8 cellular contexts compared by ENCODE assay signal in genomic region chr4:185839204-185839712, GRCh38. TPM values are rescaled to one million over a fixed set of nuclear protein-coding genes. Genes with fewer than 3 reads are reported as not detected.
DNase-seq lines count a peak whose midpoint lies in the region; ATAC-seq and TF ChIP-seq lines count a peak whose summit lies in the region.

No MANE protein-coding gene starts in this region.

- no peak overlapping the region for H2BK20ac ChIP-seq in H9 (ENCODE audit: low read depth, low read length, poor library complexity, severe bottlenecking)

- H3K4me2 ChIP-seq in H9 (ENCODE audit: insufficient read depth, insufficient read length, low read length), result peak overlapping the region; percentile 19

- no peak overlapping the region for H3K4me3 Mint-ChIP-seq in H9

- H3K36me3 Mint-ChIP-seq in H9 (ENCODE audit: insufficient read depth in 1 of 3, low read depth in 3 of 3), result peaks cover 0 to 15% (median 10%) of the 10 kb centered on the region in 3 experiments; a peak in 4 of 7 replicates

- DNase-seq in H9 (peak; percentile 90), adrenal gland (peak; percentile 62 to 87 (median 78)), hepatic stellate cell (ENCODE audit: low spot score) (peak; percentile 77)

- no peak overlapping the region for H4K5ac ChIP-seq in H9 (ENCODE audit: insufficient read length, low read depth, low read length)

- H3K79me1 ChIP-seq in H9 (ENCODE audit: insufficient read depth, low read depth, low read length, poor library complexity, severe bottlenecking), result no peaks in the 10 kb centered on the region

- no peaks in the 10 kb centered on the region for H3K36me3 ChIP-seq in adrenal gland (replicated peaks in 1 of 2)

- no peak for ATAC-seq in GM18873 (IDR thresholded peaks at IDR 0.05; ENCODE audit: low FRiP score, unreplicated experiment)
- no peak for ATAC-seq in GM18519 (IDR thresholded peaks at IDR 0.05; ENCODE audit: low FRiP score, unreplicated experiment)
- ATAC-seq in GM19328 (IDR thresholded peaks at IDR 0.05; ENCODE audit: unreplicated experiment), result no peak
- no peak for ATAC-seq in HG03175 (IDR thresholded peaks at IDR 0.05; ENCODE audit: unreplicated experiment)

- H3K79me2 ChIP-seq in H9 (ENCODE audit: insufficient read depth, low read length), result no peaks in the 10 kb centered on the region

- no peak overlapping the region for H3K4ac ChIP-seq in H9 (ENCODE audit: low read depth, low read length)

- peak overlapping the region; percentile 88 for H3K56ac ChIP-seq in H9 (ENCODE audit: insufficient read length, low read depth, low read length)

- H3K4me3 ChIP-seq in adrenal gland (no peak overlapping the region), skin epidermis (no peak overlapping the region)

- no peak overlapping the region for H2AK5ac ChIP-seq in H9 (ENCODE audit: insufficient read length, low read length)

- H3K4me1 ChIP-seq in H9 (ENCODE audit: insufficient read depth, low read length) (peaks cover 26% of the 10 kb centered on the region; the same call in 1 of the 2 replicates), adrenal gland (replicated peaks in 1 of 2) (peaks cover 15 to 39% of the 10 kb centered on the region in 2 donors)

- H3K18ac ChIP-seq in H9 (ENCODE audit: insufficient read length, low read depth, low read length), result no peak overlapping the region

- H4K20me1 ChIP-seq in H9 (ENCODE audit: control insufficient read depth, insufficient read depth, insufficient read length), result no peaks in the 10 kb centered on the region

- H3K9ac ChIP-seq in H9 (ENCODE audit: extremely low read depth, insufficient read length, low read length), result no peak overlapping the region

- H3K4me1 Mint-ChIP-seq in H9, result peaks cover 21 to 33% of the 10 kb centered on the region in 2 experiments

- no peak overlapping the region for H2BK120ac ChIP-seq in H9 (ENCODE audit: low read depth, low read length, poor library complexity, severe bottlenecking)

- H3K27me3 ChIP-seq in H9 (ENCODE audit: insufficient read depth, low read length) (no peaks in the 10 kb centered on the region), adrenal gland (no peaks in the 10 kb centered on the region)

- no peak overlapping the region for H3K14ac ChIP-seq in H9 (ENCODE audit: insufficient read depth, low read length)

- H3K23ac ChIP-seq in H9 (ENCODE audit: insufficient read length, low read depth, low read length), result no peak overlapping the region

- no peaks in the 10 kb centered on the region for H3K23me2 ChIP-seq in H9 (ENCODE audit: insufficient read length, low read depth, low read length, poor library complexity, severe bottlenecking)

- peak in 1 of 2 donors; percentile 49 for TF ChIP-seq POLR2A in adrenal gland (IDR thresholded peaks at IDR 0.05)

- H3K27ac ChIP-seq in H9 (ENCODE audit: insufficient read length, low read depth, low read length) (peak overlapping the region; percentile 100), adrenal gland (peak overlapping the region; percentile 60 to 93 (median 74)), skin epidermis (peak overlapping the region in 13 of 21 experiments; percentile 18 to 73 (median 36))

- intact Hi-C loops in adrenal gland (cut with DNase I), result no loop called here

- no peak overlapping the region for H4K8ac ChIP-seq in H9 (replicated peaks; ENCODE audit: insufficient read length, low read depth, low read length)

- no peak overlapping the region for H2BK12ac ChIP-seq in H9 (ENCODE audit: insufficient read length, low read depth, low read length)

- TF ChIP-seq CTCF in H9 (conservative IDR thresholded peaks at IDR 0.05) (no peak), adrenal gland (IDR thresholded peaks at IDR 0.05) (no peak)

- H4K91ac ChIP-seq in H9 (ENCODE audit: insufficient read length, low read depth, low read length), result no peak overlapping the region

- no peaks in the 10 kb centered on the region for H3K9me3 ChIP-seq in H9 (ENCODE audit: control insufficient read depth, low read depth, low read length)
- no peaks in the 10 kb centered on the region for H3K9me3 ChIP-seq in adrenal gland (replicated peaks in 1 of 3)

- peaks cover 3 to 4% of the 10 kb centered on the region in 2 experiments; a peak in 3 of 5 replicates for H3K9me3 Mint-ChIP-seq in H9

- H2BK5ac ChIP-seq in H9 (ENCODE audit: insufficient read length, low read length), result no peak overlapping the region

- H2BK15ac ChIP-seq in H9 (ENCODE audit: low read depth, low read length), result no peak overlapping the region

- no peaks in the 10 kb centered on the region for H3K27me3 Mint-ChIP-seq in H9 (ENCODE audit: low read depth)

- no peak overlapping the region for H2AFZ ChIP-seq in H9 (ENCODE audit: low read length)

- no CpG with 5 or more reads among the region's 9 CpGs for WGBS in H9 (ENCODE audit: extremely low coverage, insufficient read length, low lambda C conversion rate)
- WGBS in adrenal gland, 4 donors, result 34 to 43% (median 41%) methylated on average over 9 of the region's 9 CpGs

- H3T11ph ChIP-seq in H9 (ENCODE audit: low read length), result no peak overlapping the region

- no peak overlapping the region for H3K27ac Mint-ChIP-seq in H9

RNA-seq across cellular contexts. Expression of gene SORBS2, which starts 27.3 kb away (rescaled TPM):
- total RNA-seq in H9 (2021) (8.8 and 9.7 TPM in 2 replicates), adrenal gland (100 to 1,000 TPM; 462 to 875 (median 657) TPM)
- 100 to 1,000 TPM; 129 to 542 (median 186) TPM for polyA plus RNA-seq in adrenal gland

Comparison
In these comparisons a context has a peak if more than half of its experiments do, and no peak if none do; other contexts are left out.
1. H3K27ac ChIP-seq: peak in every context shown above with its lines; median percentile 100 in H9; 74 in adrenal gland; 36 in skin epidermis.
2. RNA of gene SORBS2, which starts 27.3 kb away (total RNA-seq): 462 to 875 TPM in adrenal gland; 8.8 to 9.7 TPM in H9; every median in the first group is over 10 times any median in the second.
3. Peak in every context shown above with its lines, with median percentiles within 50 percentile points of each other: DNase-seq.